8 cellular contexts compared by ENCODE assay signal in genomic region chrX:57595381-57595811, GRCh38. TPM values are rescaled to one million over a fixed set of nuclear protein-coding genes. Genes with fewer than 3 reads are reported as not detected.
A peak's percentile ranks its signal among the peaks of the same experiment; 100 is the strongest.
DNase-seq lines count a peak whose midpoint lies in the region; ATAC-seq and TF ChIP-seq lines count a peak whose summit lies in the region.

No MANE protein-coding gene starts in this region.

- TF ChIP-seq CTCF in CD4-positive, alpha-beta T cell (IDR thresholded peaks at IDR 0.05) = no peak
- no peak for TF ChIP-seq CTCF in natural killer cell (IDR thresholded peaks at IDR 0.05)

- no peak for ATAC-seq in CD4-positive, alpha-beta T cell (ENCODE audit: poor library complexity)
- ATAC-seq in central memory CD8-positive, alpha-beta T cell (replicated peaks; ENCODE audit: extremely low read depth, poor library complexity, severe bottlenecking) = no peak
- ATAC-seq in natural killer cell = no peak
- ATAC-seq in GM21576 (IDR thresholded peaks at IDR 0.05; ENCODE audit: unreplicated experiment) = no peak
- no peak for ATAC-seq in sciatic nerve

- H3K9me3 ChIP-seq in CD4-positive, alpha-beta T cell (ENCODE audit: control insufficient read depth, low read length) = no peaks in the 10 kb centered on the region
- H3K9me3 ChIP-seq in MG63 = no peaks in the 10 kb centered on the region

- H3K27me3 ChIP-seq in CD4-positive, alpha-beta T cell (ENCODE audit: control insufficient read depth, insufficient read depth, low read length) = no peaks in the 10 kb centered on the region
- no peaks in the 10 kb centered on the region for H3K27me3 ChIP-seq in MG63

- POLR2A ChIA-PET in CD4-positive, alpha-beta T cell (lab: Charles Lee) = no interaction called here

- CTCF ChIA-PET in CD4-positive, alpha-beta T cell (lab: Charles Lee) = no interaction called here

- no peak overlapping the region for H3K27ac ChIP-seq in CD4-positive, alpha-beta T cell (ENCODE audit: low read depth, low read length)

- H3K9me3 Mint-ChIP-seq in CD4-positive, alpha-beta T cell = no peaks in the 10 kb centered on the region
- no peaks in the 10 kb centered on the region for H3K9me3 Mint-ChIP-seq in central memory CD8-positive, alpha-beta T cell
- no peaks in the 10 kb centered on the region for H3K9me3 Mint-ChIP-seq in natural killer cell

- H3K36me3 Mint-ChIP-seq in CD4-positive, alpha-beta T cell (ENCODE audit: low read depth) = peaks cover 57% of the 10 kb centered on the region
- H3K36me3 Mint-ChIP-seq in central memory CD8-positive, alpha-beta T cell (ENCODE audit: insufficient read depth) = peaks cover 13% of the 10 kb centered on the region
- no peaks in the 10 kb centered on the region for H3K36me3 Mint-ChIP-seq in natural killer cell

- intact Hi-C loops in CD4-positive, alpha-beta T cell (cut with DNase I, micrococcal nuclease) = loop anchor here in 1 of 2 experiments (10.0 kb wide), 3 partner anchors 311 to 1031 kb away; partner anchors contain the start of genes FAAH2, SPIN3 and UBQLN2
- intact Hi-C loops in natural killer cell (cut with micrococcal nuclease) (no loop called here), sciatic nerve (cut with DNase I) (no loop called here)

- H3K4me1 Mint-ChIP-seq in CD4-positive, alpha-beta T cell (ENCODE audit: low read depth) = peaks cover 49% of the 10 kb centered on the region
- peaks cover 41% of the 10 kb centered on the region for H3K4me1 Mint-ChIP-seq in central memory CD8-positive, alpha-beta T cell
- H3K4me1 Mint-ChIP-seq in natural killer cell = peaks cover 32 to 40% of the 10 kb centered on the region in 2 donors

- H3K4me3 Mint-ChIP-seq in CD4-positive, alpha-beta T cell = peak overlapping the region; percentile 81
- H3K4me3 Mint-ChIP-seq in central memory CD8-positive, alpha-beta T cell = peak overlapping the region; percentile 70
- H3K4me3 Mint-ChIP-seq in natural killer cell = peak overlapping the region; percentile 42

- no peak for DNase-seq in CD4-positive, alpha-beta T cell
- DNase-seq in MG63 (peak; percentile 15), natural killer cell (no peak), sciatic nerve (ENCODE audit: low spot score) (no peak), Ammon's horn (ENCODE audit: low spot score) (no peak)
- no peak for DNase-seq in central memory CD8-positive, alpha-beta T cell (ENCODE audit: low spot score in 2 of 2)
- DNase-seq in stimulated activated CD4-positive, alpha-beta T cell treated with anti-CD3 and anti-CD28 coated beads, Interleukin-2, amount 100 ng/mL, for 24 hours = no peak

- H3K4me3 ChIP-seq in MG63 = no peak overlapping the region

- H3K27ac Mint-ChIP-seq in CD4-positive, alpha-beta T cell = peak overlapping the region; percentile 66
- H3K27ac Mint-ChIP-seq in central memory CD8-positive, alpha-beta T cell (ENCODE audit: low read depth) = peak overlapping the region; percentile 72
- peak overlapping the region in 1 of 2 donors; percentile 43 for H3K27ac Mint-ChIP-seq in natural killer cell

- H3K27me3 Mint-ChIP-seq in CD4-positive, alpha-beta T cell = no peaks in the 10 kb centered on the region
- H3K27me3 Mint-ChIP-seq in central memory CD8-positive, alpha-beta T cell = no peaks in the 10 kb centered on the region
- H3K27me3 Mint-ChIP-seq in natural killer cell (ENCODE audit: low read depth in 2 of 2) = no peaks in the 10 kb centered on the region

- H3K36me3 ChIP-seq in MG63 = peaks cover 11% of the 10 kb centered on the region

RNA-seq across cellular contexts. Expression of gene ZXDB, which starts 3.6 kb away (rescaled TPM):
- total RNA-seq in CD4-positive, alpha-beta T cell = 10 to 100 TPM; 29.9 to 32.0 TPM
- total RNA-seq in MG63 (2014; rRNA removed; shearing (Covaris generic); ENCODE audit: low replicate concordance) = 3.7 and 3.9 TPM in 2 replicates
- total RNA-seq in natural killer cell (10 to 100 TPM; 16.2 to 18.0 (median 17.7) TPM), sciatic nerve (9.5 TPM)
